ENCODE assay signal across 1 cellular context in genomic region chr22:28750471-28750881, GRCh38.
TF ChIP-seq lines count a peak whose summit lies in the region.

No MANE protein-coding gene starts in this region.

TF ChIP-seq in endothelial cell of umbilical vein, 7 proteins besides CTCF, POLR2A, EP300 and RAD21:
- no peak for TF ChIP-seq EZH2 (IDR thresholded peaks at IDR 0.05; ENCODE audit: borderline replicate concordance, low read depth, low read length, severe bottlenecking)
- no peak for TF ChIP-seq MYC (IDR thresholded peaks at IDR 0.05; ENCODE audit: low read depth, low read length)
- TF ChIP-seq POLR2AphosphoS5 (IDR thresholded peaks at IDR 0.05; ENCODE audit: insufficient read depth, low read depth, low read length): peak; percentile 86
- peak; percentile 78 for TF ChIP-seq GATA2 (IDR thresholded peaks at IDR 0.05; ENCODE audit: insufficient read depth, insufficient read length, low read depth, low read length)
- TF ChIP-seq MAX (IDR thresholded peaks at IDR 0.05; ENCODE audit: insufficient read depth, insufficient read length): no peak
- peak; percentile 80 for TF ChIP-seq JUN (IDR thresholded peaks at IDR 0.05; ENCODE audit: borderline replicate concordance, insufficient read depth, insufficient read length, low read depth)
- peak; percentile 50 for TF ChIP-seq FOS (IDR thresholded peaks at IDR 0.05; ENCODE audit: borderline replicate concordance, insufficient read depth, low read length)
